ENCODE assay signal across 13 cellular contexts in the genomic region with DNA sequence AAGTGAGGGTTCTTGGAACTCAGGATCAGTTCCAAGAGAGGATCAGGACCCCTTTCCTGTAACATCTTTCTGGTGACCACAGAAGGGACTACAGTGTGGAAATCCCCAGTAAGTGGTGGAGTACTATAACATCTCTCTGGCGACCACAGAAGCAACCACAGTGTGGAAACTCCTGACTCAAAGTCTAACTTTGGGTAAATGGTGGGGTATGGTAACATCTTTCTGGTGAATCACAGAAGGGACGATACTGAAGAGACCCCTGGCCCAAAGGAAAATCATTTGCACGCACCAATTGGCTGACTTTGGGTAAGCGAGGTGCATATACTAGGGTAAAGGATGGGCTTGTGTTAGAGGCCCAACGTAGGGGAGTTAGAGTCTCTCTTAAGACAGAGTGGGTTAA. TPM values are rescaled to one million over a fixed set of nuclear protein-coding genes. Genes with fewer than 3 reads are reported as not detected.
DNase-seq lines count a peak whose midpoint lies in the region; ATAC-seq and TF ChIP-seq lines count a peak whose summit lies in the region.
"Had no signal": no experiment of that assay in that cellular context is flagged by ENCODE, and none has a peak within 500 bp of the region (broad histone marks: within the 10 kb centered on the region; RNA-seq: fewer than 3 reads in every experiment).

No MANE protein-coding gene starts in this region.

- no peaks in the 10 kb centered on the region for H3K79me1 ChIP-seq in mesendoderm (ENCODE audit: low read length)

- H4K5ac ChIP-seq in mesendoderm (ENCODE audit: low read length), result no peak overlapping the region

- no CpG with 5 or more reads among the region's 5 CpGs for WGBS in mesendoderm (ENCODE audit: extremely low coverage, insufficient coverage, low lambda C conversion rate)

- CTCF ChIA-PET in HEK293T (lab: Yijun Ruan, JAX), result no interaction called here

- no peak overlapping the region for H3K4me2 ChIP-seq in mesendoderm (ENCODE audit: low read length)

- H3K4ac ChIP-seq in mesendoderm (ENCODE audit: low read depth, low read length), result no peak overlapping the region

- no peak overlapping the region for H2AK5ac ChIP-seq in mesendoderm (ENCODE audit: low read length)

- H3K56ac ChIP-seq in mesendoderm (ENCODE audit: low read length), result no peak overlapping the region

- ATAC-seq in GM21619 (IDR thresholded peaks at IDR 0.05; ENCODE audit: unreplicated experiment) (peak; percentile 84), HG03432 (IDR thresholded peaks at IDR 0.05; ENCODE audit: unreplicated experiment) (peak; percentile 98)
- ATAC-seq: Panc1; sciatic nerve; stimulated activated memory B cell treated with anti-CD40 and anti-IgM and Interleukin-4, amounts not matched to agents 10 μg/mL and 1 μg/mL and 100 μg/mL, for 72 hours had no signal

- H3K18ac ChIP-seq in mesendoderm (ENCODE audit: low read length), result no peak overlapping the region

- no peaks in the 10 kb centered on the region for H3K79me2 ChIP-seq in mesendoderm (ENCODE audit: control insufficient read depth, insufficient read depth, low read length)

- H3K23ac ChIP-seq in mesendoderm (ENCODE audit: low read length), result no peak overlapping the region

- DNase-seq in activated CD4-positive, alpha-beta T cell treated with anti-CD3 and anti-CD28 coated beads for 48 hours, result peak; percentile 4
- DNase-seq in activated CD4-positive, alpha-beta T cell treated with anti-CD3 and anti-CD28 coated beads, Interleukin-2, amount 50 U/mL, for 4 hours, result no peak
- DNase-seq in glomerular visceral epithelial cell (ENCODE audit: extremely low spot score), result peak; percentile 23
- DNase-seq in SIG-M5 treated with dmso at 0.1 percent for 504 hours (lab: John Stamatoyannopoulos, UW; ENCODE audit: unreplicated experiment), result no peak
- no peak for DNase-seq in mesendoderm
- DNase-seq in HEK293T (ENCODE audit: extremely low spot score), result no peak
- DNase-seq: activated CD4-positive, CD25-positive, alpha-beta regulatory T cell; NCI-H1417 treated with DMSO at 0.1 percent for 48 hours had no signal

- H3K27me3 ChIP-seq in mesendoderm (ENCODE audit: insufficient read depth, low read length, poor library complexity), result no peaks in the 10 kb centered on the region

- no peak overlapping the region for H3K4me3 ChIP-seq in mesendoderm (ENCODE audit: low read length)

- H4K8ac ChIP-seq in mesendoderm (ENCODE audit: low read depth, low read length), result no peak overlapping the region

- H3K36me3 ChIP-seq in mesendoderm (ENCODE audit: control insufficient read depth, insufficient read depth, low read length), result no peaks in the 10 kb centered on the region

- H2BK5ac ChIP-seq in mesendoderm (ENCODE audit: low read length), result no peak overlapping the region

- no peak overlapping the region for H3K9ac ChIP-seq in mesendoderm (ENCODE audit: low read length)

- no peak overlapping the region for H2BK15ac ChIP-seq in mesendoderm (replicated peaks; ENCODE audit: low read depth)

- no peak overlapping the region for H3K27ac ChIP-seq in mesendoderm (ENCODE audit: low read depth, low read length)

- H3K4me1 ChIP-seq in mesendoderm (ENCODE audit: control insufficient read depth, low read depth, low read length), result no peaks in the 10 kb centered on the region

- no peak overlapping the region for H2BK120ac ChIP-seq in mesendoderm (ENCODE audit: low read depth, low read length)

- POLR2A ChIA-PET in HEK293T (lab: Yijun Ruan, JAX), result no interaction called here

TF ChIP-seq in HEK293T, 16 proteins besides CTCF, POLR2A, EP300 and RAD21:
- no peak for TF ChIP-seq ZNF384 (IDR thresholded peaks at IDR 0.05)
- TF ChIP-seq ARNT (IDR thresholded peaks at IDR 0.05), result no peak
- TF ChIP-seq FOXA1 (IDR thresholded peaks at IDR 0.05), result no peak
- no peak for TF ChIP-seq L3MBTL2 (conservative IDR thresholded peaks at IDR 0.05)
- TF ChIP-seq FOXM1 (IDR thresholded peaks at IDR 0.05; ENCODE audit: borderline replicate concordance), result no peak
- no peak for TF ChIP-seq TARDBP (IDR thresholded peaks at IDR 0.05)
- no peak for TF ChIP-seq HDGF (IDR thresholded peaks at IDR 0.05; ENCODE audit: borderline replicate concordance)
- TF ChIP-seq SUZ12 (IDR thresholded peaks at IDR 0.05), result no peak
- no peak for TF ChIP-seq ELF4 (IDR thresholded peaks at IDR 0.05)
- no peak for TF ChIP-seq SP1 (IDR thresholded peaks at IDR 0.05)
- TF ChIP-seq LEF1 (IDR thresholded peaks at IDR 0.05; ENCODE audit: borderline replicate concordance), result no peak
- no peak for TF ChIP-seq NFRKB (IDR thresholded peaks at IDR 0.05)
- TF ChIP-seq, protein P1, sequence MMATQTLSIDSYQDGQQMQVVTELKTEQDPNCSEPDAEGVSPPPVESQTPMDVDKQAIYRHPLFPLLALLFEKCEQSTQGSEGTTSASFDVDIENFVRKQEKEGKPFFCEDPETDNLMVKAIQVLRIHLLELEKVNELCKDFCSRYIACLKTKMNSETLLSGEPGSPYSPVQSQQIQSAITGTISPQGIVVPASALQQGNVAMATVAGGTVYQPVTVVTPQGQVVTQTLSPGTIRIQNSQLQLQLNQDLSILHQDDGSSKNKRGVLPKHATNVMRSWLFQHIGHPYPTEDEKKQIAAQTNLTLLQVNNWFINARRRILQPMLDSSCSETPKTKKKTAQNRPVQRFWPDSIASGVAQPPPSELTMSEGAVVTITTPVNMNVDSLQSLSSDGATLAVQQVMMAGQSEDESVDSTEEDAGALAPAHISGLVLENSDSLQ (IDR thresholded peaks at IDR 0.05), result no peak
- TF ChIP-seq BHLHE40 (IDR thresholded peaks at IDR 0.05; ENCODE audit: borderline replicate concordance), result no peak
- TF ChIP-seq CTBP1 (IDR thresholded peaks at IDR 0.05; ENCODE audit: borderline replicate concordance), result no peak
- no peak for TF ChIP-seq FOXK2 (IDR thresholded peaks at IDR 0.05)

RNA-seq across cellular contexts. Expression of a gene that starts 56.3 kb away (rescaled TPM):
- 69.6 TPM for polyA plus RNA-seq in mesendoderm (2013, experiment 1 of 2)
- polyA plus RNA-seq in mesendoderm (2013, experiment 2 of 2), result 72.0 TPM

Comparison
In these comparisons a context has a peak if more than half of its experiments do, and no peak if none do; other contexts are left out.
1. DNase-seq: peak in activated CD4-positive, alpha-beta T cell treated with anti-CD3 and anti-CD28 coated beads for 48 hours (single experiment) and glomerular visceral epithelial cell (single experiment); none in activated CD4-positive, alpha-beta T cell treated with anti-CD3 and anti-CD28 coated beads, Interleukin-2, amount 50 U/mL, for 4 hours (0 of 2), SIG-M5 treated with dmso at 0.1 percent for 504 hours (single experiment), mesendoderm (single experiment) and HEK293T (single experiment).